ENCODE assay signal across 17 cellular contexts in the genomic region with DNA sequence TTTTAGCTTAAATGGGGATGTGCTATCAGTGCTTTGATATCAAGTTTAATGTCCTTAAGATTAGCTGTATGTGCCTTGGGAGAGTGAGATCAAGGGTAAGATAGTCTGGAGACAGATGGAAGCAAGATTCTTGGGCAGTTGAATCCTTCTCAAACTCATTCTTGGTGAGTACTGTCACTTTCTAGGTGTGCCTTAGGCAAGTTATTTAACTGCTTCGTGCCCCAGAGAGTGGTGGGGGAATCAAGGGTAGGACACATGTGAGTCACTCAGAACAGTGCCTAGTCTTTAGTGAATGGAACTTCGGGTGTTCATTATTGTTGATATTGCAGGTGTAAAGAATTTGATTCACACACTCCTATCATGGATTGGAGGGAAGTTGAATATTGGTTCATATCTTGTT.
A peak's percentile ranks its signal among the peaks of the same experiment; 100 is the strongest.
DNase-seq lines count a peak whose midpoint lies in the region; ATAC-seq, FAIRE-seq and TF ChIP-seq lines count a peak whose summit lies in the region.
"Had no signal": no experiment of that assay in that cellular context is flagged by ENCODE, and none has a peak within 500 bp of the region (broad histone marks: within the 10 kb centered on the region; RNA-seq: fewer than 3 reads in every experiment).

No MANE protein-coding gene starts in this region.

- H3K4me2 ChIP-seq in PC-3 (ENCODE audit: low read length), result no peak overlapping the region
- H3K4me2 ChIP-seq: A549 had no signal

- H3K4me1 ChIP-seq in PC-3 (ENCODE audit: insufficient read depth, low read length), result peaks cover 19% of the 10 kb centered on the region
- H3K4me1 ChIP-seq: A549, BE2C, Caco-2 had no signal

- H4K20me1 ChIP-seq in PC-3 (ENCODE audit: low read length), result no peaks in the 10 kb centered on the region

- H2AFZ ChIP-seq in PC-3 (ENCODE audit: low read length), result no peak overlapping the region

- H3K9ac ChIP-seq in PC-3 (ENCODE audit: low read length), result no peak overlapping the region

- no peaks in the 10 kb centered on the region for H3K27me3 ChIP-seq in PC-3 (ENCODE audit: low read length)
- H3K27me3 ChIP-seq: BE2C had no signal

- no TSS peak for BruUV-seq in PC-3 (replicated peaks; lab: Mats Ljungman, UMichigan)

- no peaks in the 10 kb centered on the region for H3K9me2 ChIP-seq in PC-3 (replicated peaks; ENCODE audit: low read length)

- no peaks in the 10 kb centered on the region for H3F3A ChIP-seq in PC-3 (ENCODE audit: low read length, unreplicated experiment)

- peak; percentile 20 for FAIRE-seq in HTR-8/SVneo (lab: Jason Lieb, UNC)
- peak; percentile 17 for FAIRE-seq in urothelium cell line (lab: Jason Lieb, UNC)
- FAIRE-seq: A549, GM12891 had no signal

- no peak for ATAC-seq in PC-3
- ATAC-seq: A549; CD8-positive, alpha-beta T cell had no signal

- H3K27ac ChIP-seq in PC-3 (ENCODE audit: low read length), result no peak overlapping the region
- H3K27ac ChIP-seq: A549, C4-2B had no signal

- no peak for TF ChIP-seq CTCF in PC-3 (conservative IDR thresholded peaks at IDR 0.05; ENCODE audit: low read depth, low read length)

- CTCF ChIA-PET in PC-3 (lab: Charles Lee), result no interaction called here

- H3K79me2 ChIP-seq in PC-3 (ENCODE audit: low read length), result no peaks in the 10 kb centered on the region

- POLR2A ChIA-PET in PC-3 (lab: Charles Lee; ENCODE audit: unreplicated experiment), result no interaction called here

- DNase-seq in HTR-8/SVneo (ENCODE audit: insufficient read length, low spot score), result no peak
- DNase-seq in PC-3, result peak; percentile 35
- peak; percentile 86 for DNase-seq in islet precursor cell
- no peak for DNase-seq in urothelium cell line (ENCODE audit: low spot score)
- DNase-seq in CD1c-positive myeloid dendritic cell (ENCODE audit: extremely low spot score), result no peak
- no peak for DNase-seq in dermis blood vessel endothelial cell
- no peak for DNase-seq in activated CD8-positive, alpha-beta memory T cell treated with anti-CD3 and anti-CD28 coated beads, Interleukin-2, amount 50 U/mL, for 4 hours
- DNase-seq: BE2C; Caco-2; CD8-positive, alpha-beta T cell; DND-41; GOT3; H9; IMR-90 had no signal

- intact Hi-C loops in PC-3 (cut with micrococcal nuclease), result no loop called here

- no peak overlapping the region for H3K4me3 ChIP-seq in PC-3 (ENCODE audit: low read length)
- H3K4me3 ChIP-seq: A549 had no signal

- no peaks in the 10 kb centered on the region for H3K9me3 ChIP-seq in PC-3 (ENCODE audit: low read length)
- H3K9me3 ChIP-seq: A549, BE2C, Caco-2 had no signal

- no peaks in the 10 kb centered on the region for H3K36me3 ChIP-seq in PC-3 (ENCODE audit: low read depth, low read length)
- H3K36me3 ChIP-seq: BE2C had no signal

Comparison
In these comparisons a context has a peak if more than half of its experiments do, and no peak if none do; other contexts are left out.
1. DNase-seq: peak in PC-3 (single experiment) and islet precursor cell (single experiment); none in HTR-8/SVneo (single experiment), urothelium cell line (single experiment), CD1c-positive myeloid dendritic cell (single experiment), dermis blood vessel endothelial cell (single experiment) and activated CD8-positive, alpha-beta memory T cell treated with anti-CD3 and anti-CD28 coated beads, Interleukin-2, amount 50 U/mL, for 4 hours (single experiment).